15 cellular contexts compared by ENCODE assay signal in genomic region chr4:27011401-27011800, GRCh38.
"Had no signal": no experiment of that assay in that cellular context is flagged by ENCODE, and none has a peak within 500 bp of the region (broad histone marks: within the 10 kb centered on the region; RNA-seq: fewer than 3 reads in every experiment).

No MANE protein-coding gene starts in this region.

- H3K27me3 ChIP-seq: breast epithelium, gastrocnemius medialis, heart right ventricle, tibial nerve had no signal

- H3K27ac ChIP-seq: breast epithelium, gastrocnemius medialis, heart right ventricle, tibial nerve had no signal

- H3K4me1 ChIP-seq: breast epithelium had no signal

- H3K36me3 ChIP-seq: breast epithelium, gastrocnemius medialis, tibial nerve had no signal

- ATAC-seq: activated CD8-positive, alpha-beta T cell treated with anti-CD3 and anti-CD28 coated beads for 36 hours; activated T-cell treated with anti-CD3 and anti-CD28 coated beads, Interleukin-2, amount 50 U/mL, for 72 hours; gastrocnemius medialis; heart right ventricle; naive thymus-derived CD4-positive, alpha-beta T cell; right cardiac atrium; stimulated activated effector memory CD8-positive, alpha-beta T cell treated with anti-CD3 and anti-CD28 coated beads, Interleukin-12 subunit alpha, Interleukin-12 subunit beta, amount 100 ng/mL, for 72 hours had no signal

- H3K4me3 ChIP-seq: breast epithelium, gastrocnemius medialis, heart right ventricle, smooth muscle cell, tibial nerve had no signal

- H3K9me3 ChIP-seq: breast epithelium, gastrocnemius medialis had no signal

- DNase-seq: activated CD8-positive, alpha-beta memory T cell treated with anti-CD3 and anti-CD28 coated beads, Interleukin-2, amount 50 U/mL, for 4 hours; activated CD8-positive, alpha-beta T cell treated with anti-CD3 and anti-CD28 coated beads for 36 hours; activated naive CD4-positive, alpha-beta T cell; activated T-cell treated with anti-CD3 and anti-CD28 coated beads, Interleukin-2, amount 50 U/mL, for 72 hours; aorta; gastrocnemius medialis; heart right ventricle; islet precursor cell; naive thymus-derived CD4-positive, alpha-beta T cell; right cardiac atrium; SW 1271 had no signal
